Comparison of ENCODE assay signal across 8 cellular contexts in the genomic region with DNA sequence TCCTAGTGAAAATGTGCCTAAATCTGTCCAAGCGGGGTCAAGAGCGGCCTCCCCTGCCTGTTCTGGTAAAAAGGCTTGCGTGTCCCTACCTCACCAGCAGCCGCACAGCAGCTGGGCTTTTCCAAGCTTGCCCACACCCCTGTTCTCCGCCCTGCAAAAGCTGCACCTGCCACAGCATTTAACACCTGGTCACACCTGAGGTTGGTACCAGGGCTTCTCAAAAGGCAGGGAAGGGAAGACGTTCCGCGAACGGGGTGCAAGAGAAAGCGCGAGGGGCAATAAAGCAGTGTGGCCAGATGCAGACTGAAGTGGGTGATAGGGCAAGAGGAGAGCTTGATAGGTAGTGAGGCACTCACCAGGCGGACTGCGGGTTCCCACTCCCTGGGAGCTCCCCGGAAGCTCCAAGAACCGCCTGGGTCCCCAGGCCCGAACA. TPM values are rescaled to one million over a fixed set of nuclear protein-coding genes. Genes with fewer than 3 reads are reported as not detected.
DNase-seq lines count a peak whose midpoint lies in the region; ATAC-seq and TF ChIP-seq lines count a peak whose summit lies in the region.

No MANE protein-coding gene starts in this region.

- no peaks in the 10 kb centered on the region for H4K20me1 ChIP-seq in OCI-LY1 (ENCODE audit: insufficient read depth, low read length)

- peak overlapping the region; percentile 94 for H3K4me3 Mint-ChIP-seq in central memory CD8-positive, alpha-beta T cell

- H3K27ac ChIP-seq in OCI-LY1 (ENCODE audit: low read depth, low read length, poor library complexity, severe bottlenecking), result no peak overlapping the region
- peak overlapping the region; percentile 82 for H3K27ac ChIP-seq in suprapubic skin

- TF ChIP-seq CTCF in OCI-LY1 (IDR thresholded peaks at IDR 0.05; ENCODE audit: low read length) (no peak), kidney epithelial cell (IDR thresholded peaks at IDR 0.05; ENCODE audit: insufficient read depth, low read length, poor library complexity, severe bottlenecking) (no peak), suprapubic skin (IDR thresholded peaks at IDR 0.05) (no peak)

- H3K9me2 ChIP-seq in OCI-LY1 (ENCODE audit: low read depth, low read length), result no peaks in the 10 kb centered on the region

- H3K4me3 ChIP-seq in OCI-LY1 (ENCODE audit: low read depth, low read length, poor library complexity, severe bottlenecking), result peak overlapping the region; percentile 92
- H3K4me3 ChIP-seq in kidney epithelial cell (ENCODE audit: low read depth, low read length), result peak overlapping the region; percentile 82
- H3K4me3 ChIP-seq in suprapubic skin, result peak overlapping the region; percentile 94

- H3F3A ChIP-seq in OCI-LY1 (ENCODE audit: insufficient read depth, low read length), result no peaks in the 10 kb centered on the region

- H3K4me1 ChIP-seq in OCI-LY1 (ENCODE audit: insufficient read depth, low read length, severe bottlenecking), result peaks cover 32% of the 10 kb centered on the region
- H3K4me1 ChIP-seq in suprapubic skin, result peaks cover 16% of the 10 kb centered on the region

- H3K36me3 Mint-ChIP-seq in central memory CD8-positive, alpha-beta T cell (ENCODE audit: insufficient read depth), result peaks cover 16% of the 10 kb centered on the region

- no peaks in the 10 kb centered on the region for H3K9me3 ChIP-seq in OCI-LY1 (ENCODE audit: low read length)
- no peaks in the 10 kb centered on the region for H3K9me3 ChIP-seq in suprapubic skin

- TF ChIP-seq POLR2A in suprapubic skin (IDR thresholded peaks at IDR 0.05), result no peak

- H2AFZ ChIP-seq in OCI-LY1 (ENCODE audit: low read length), result no peak overlapping the region

- peak; percentile 51 for ATAC-seq in GM19467 (IDR thresholded peaks at IDR 0.05; ENCODE audit: unreplicated experiment)
- ATAC-seq in HG03469 (IDR thresholded peaks at IDR 0.05; ENCODE audit: unreplicated experiment), result peak; percentile 26
- peak; percentile 59 for ATAC-seq in central memory CD8-positive, alpha-beta T cell (replicated peaks; ENCODE audit: extremely low read depth, poor library complexity, severe bottlenecking)

- peak overlapping the region; percentile 97 for H3K4me2 ChIP-seq in OCI-LY1 (ENCODE audit: low read length)

- no peaks in the 10 kb centered on the region for H3K9me3 Mint-ChIP-seq in central memory CD8-positive, alpha-beta T cell

- TF ChIP-seq EP300 in suprapubic skin (IDR thresholded peaks at IDR 0.05), result no peak

- no peaks in the 10 kb centered on the region for H3K27me3 Mint-ChIP-seq in central memory CD8-positive, alpha-beta T cell

- 5% methylated on average over 16 of the region's 16 CpGs for WGBS in suprapubic skin

- peak overlapping the region; percentile 92 for H3K27ac Mint-ChIP-seq in central memory CD8-positive, alpha-beta T cell (ENCODE audit: low read depth)

- 0 out of 2 replicates have a peak, but pooled peaks cover 17% of the 10 kb centered on the region for H3K79me2 ChIP-seq in OCI-LY1 (ENCODE audit: insufficient read depth, low read length)

- DNase-seq in Daoy (ENCODE audit: low read depth) (peak; percentile 37), kidney epithelial cell (ENCODE audit: low read depth) (no peak), suprapubic skin (ENCODE audit: low spot score in 2 of 2) (no peak), NK-92 (lab: John Stamatoyannopoulos, UW; ENCODE audit: unreplicated experiment) (no peak)
- DNase-seq in central memory CD8-positive, alpha-beta T cell (ENCODE audit: low spot score in 2 of 2), result no peak

- H3K36me3 ChIP-seq in OCI-LY1 (ENCODE audit: insufficient read depth, low read length), result peaks cover 9% of the 10 kb centered on the region
- no peaks in the 10 kb centered on the region for H3K36me3 ChIP-seq in kidney epithelial cell (ENCODE audit: control insufficient read depth, insufficient read depth, low read length)
- peaks cover 3% of the 10 kb centered on the region for H3K36me3 ChIP-seq in suprapubic skin

- no peaks in the 10 kb centered on the region for H3K27me3 ChIP-seq in OCI-LY1 (ENCODE audit: insufficient read depth, low read length)
- H3K27me3 ChIP-seq in kidney epithelial cell (ENCODE audit: control insufficient read depth, insufficient read depth, low read length), result no peaks in the 10 kb centered on the region
- H3K27me3 ChIP-seq in suprapubic skin, result no peaks in the 10 kb centered on the region

- peaks cover 37% of the 10 kb centered on the region for H3K4me1 Mint-ChIP-seq in central memory CD8-positive, alpha-beta T cell

- H3K9ac ChIP-seq in OCI-LY1 (ENCODE audit: low read length), result peak overlapping the region; percentile 77

RNA-seq across cellular contexts. Expression of gene TMEM182, which starts 25.6 kb away (rescaled TPM):
- total RNA-seq in Daoy (2014; rRNA removed; shearing (Covaris generic)), result 5.4 and 6.1 TPM in 2 replicates
- 4.7 and 5.9 TPM in 2 replicates for total RNA-seq in kidney epithelial cell
- 1 to 10 TPM in 1 of 4 donors, under 1 TPM in 3; 0.49 to 2.6 (median 0.75) TPM for total RNA-seq in suprapubic skin
